ENCODE assay signal across 22 cellular contexts in the genomic region with DNA sequence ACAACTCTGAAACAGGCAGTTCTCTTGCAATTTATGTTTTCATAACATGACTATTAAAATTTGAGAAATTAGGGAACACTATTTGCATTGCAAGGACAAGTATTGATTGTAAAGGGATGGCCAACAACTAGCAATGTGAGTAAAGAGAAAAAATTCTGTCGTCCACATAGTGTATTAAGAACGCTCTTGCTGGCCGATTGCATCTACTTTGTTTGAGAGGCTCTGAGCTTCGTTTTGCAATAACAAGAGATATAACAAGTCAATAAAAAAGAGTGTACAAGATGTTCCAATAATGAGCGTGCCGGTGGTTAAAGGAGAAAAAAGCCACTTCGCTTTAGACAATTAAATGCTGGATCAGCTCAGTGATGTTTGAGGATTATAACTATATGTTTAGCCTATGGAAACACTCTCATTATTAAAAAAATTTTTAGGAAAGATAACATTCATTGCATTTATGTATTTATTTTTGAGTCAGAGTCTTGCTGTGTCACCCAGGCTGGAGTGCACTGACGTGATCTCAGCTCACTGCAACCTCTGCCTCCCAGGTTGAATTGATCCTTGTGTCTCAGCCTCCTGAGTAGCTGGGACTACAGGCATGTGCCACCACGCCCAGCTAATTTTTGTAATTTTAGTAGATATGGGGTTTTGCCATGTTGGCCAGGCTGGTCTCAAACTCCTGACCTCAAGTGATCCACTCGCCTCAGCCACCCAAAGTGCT. TPM values are rescaled to one million over a fixed set of nuclear protein-coding genes. Genes with fewer than 3 reads are reported as not detected.
A peak's percentile ranks its signal among the peaks of the same experiment; 100 is the strongest.
DNase-seq lines count a peak whose midpoint lies in the region; ATAC-seq and TF ChIP-seq lines count a peak whose summit lies in the region.
"Had no signal": no experiment of that assay in that cellular context is flagged by ENCODE, and none has a peak within 500 bp of the region (broad histone marks: within the 10 kb centered on the region; RNA-seq: fewer than 3 reads in every experiment).

No MANE protein-coding gene starts in this region.

- H3K36me3 ChIP-seq in aorta (ENCODE audit: control insufficient read depth in 1 of 2, insufficient read depth in 2 of 2, low read length in 1 of 2) = no peaks in the 10 kb centered on the region
- H3K36me3 ChIP-seq: BE2C, BLaER1 had no signal

- ATAC-seq in left lobe of liver (peak; percentile 81), aorta (ENCODE audit: low FRiP score) (no peak), left ventricle myocardium superior (no peak)
- ATAC-seq: GM12878 had no signal

- H3K27me3 ChIP-seq in aorta (ENCODE audit: control insufficient read depth in 1 of 2, insufficient read depth in 2 of 2, low read length in 1 of 2) = no peaks in the 10 kb centered on the region
- H3K27me3 ChIP-seq: BE2C, BLaER1 had no signal

- peak overlapping the region; percentile 17 for H3K27ac ChIP-seq in C4-2B
- no peak overlapping the region for H3K27ac ChIP-seq in aorta (ENCODE audit: low read depth in 1 of 2, low read length in 2 of 2)
- H3K27ac ChIP-seq: BLaER1 had no signal

- intact Hi-C loops in aorta (cut with DNase I) = no loop called here
- intact Hi-C loops in left ventricle myocardium superior (cut with micrococcal nuclease) = no loop called here

- WGBS in aorta, 2 donors = 82 to 92% methylated on average over 10 of the region's 10 CpGs

- TF ChIP-seq CTCF in C4-2B (conservative IDR thresholded peaks at IDR 0.05) = no peak
- TF ChIP-seq CTCF in LNCaP clone FGC (IDR thresholded peaks at IDR 0.05; ENCODE audit: control insufficient read depth, extremely low read depth, insufficient read depth) = no peak

- no peak overlapping the region for H3K4me3 ChIP-seq in LNCaP clone FGC (ENCODE audit: low read depth, low read length)
- no peak overlapping the region for H3K4me3 ChIP-seq in aorta (ENCODE audit: low read length in 2 of 2)
- H3K4me3 ChIP-seq: BLaER1, GM12878 had no signal

- DNase-seq in LNCaP clone FGC (ENCODE audit: low read depth) (peak; percentile 43), left lobe of liver (ENCODE audit: low spot score) (no peak), aorta (no peak), C1 segment of cervical spinal cord (lab: John Stamatoyannopoulos, UW) (no peak), left ventricle myocardium superior (no peak)
- DNase-seq: 8988T; ACHN; BE2C; CD4-positive, alpha-beta memory T cell; CD4-positive, CD25-positive, alpha-beta regulatory T cell; CD8-positive, alpha-beta memory T cell; COR-L47; DMS153; DMS53; DMS79; DND-41; EL; GDM1 had no signal

- no peaks in the 10 kb centered on the region for H3K4me1 ChIP-seq in aorta (ENCODE audit: control insufficient read depth in 1 of 2, insufficient read depth in 2 of 2, low read length in 2 of 2)
- H3K4me1 ChIP-seq: BE2C, BLaER1 had no signal

- H3K9me3 ChIP-seq in aorta (ENCODE audit: control insufficient read depth, low read length) = no peaks in the 10 kb centered on the region
- H3K9me3 ChIP-seq: BE2C, BLaER1 had no signal

RNA-seq across cellular contexts. Expression of a gene that starts 19.2 kb away (rescaled TPM):
- total RNA-seq in left lobe of liver = 55.8 TPM
- 10 to 100 TPM; 23.2 to 38.2 TPM for total RNA-seq in aorta
- 10 to 100 TPM; 32.0 to 47.5 TPM for polyA plus RNA-seq in aorta
- total RNA-seq in left ventricle myocardium superior = 12.1 TPM
- total RNA-seq: CD4-positive, CD25-positive, alpha-beta regulatory T cell had no signal
- polyA plus RNA-seq: CD14-positive monocyte; CD4-positive, CD25-positive, alpha-beta regulatory T cell; CD8-positive, alpha-beta memory T cell had no signal
